11 cellular contexts compared by ENCODE assay signal in the genomic region with DNA sequence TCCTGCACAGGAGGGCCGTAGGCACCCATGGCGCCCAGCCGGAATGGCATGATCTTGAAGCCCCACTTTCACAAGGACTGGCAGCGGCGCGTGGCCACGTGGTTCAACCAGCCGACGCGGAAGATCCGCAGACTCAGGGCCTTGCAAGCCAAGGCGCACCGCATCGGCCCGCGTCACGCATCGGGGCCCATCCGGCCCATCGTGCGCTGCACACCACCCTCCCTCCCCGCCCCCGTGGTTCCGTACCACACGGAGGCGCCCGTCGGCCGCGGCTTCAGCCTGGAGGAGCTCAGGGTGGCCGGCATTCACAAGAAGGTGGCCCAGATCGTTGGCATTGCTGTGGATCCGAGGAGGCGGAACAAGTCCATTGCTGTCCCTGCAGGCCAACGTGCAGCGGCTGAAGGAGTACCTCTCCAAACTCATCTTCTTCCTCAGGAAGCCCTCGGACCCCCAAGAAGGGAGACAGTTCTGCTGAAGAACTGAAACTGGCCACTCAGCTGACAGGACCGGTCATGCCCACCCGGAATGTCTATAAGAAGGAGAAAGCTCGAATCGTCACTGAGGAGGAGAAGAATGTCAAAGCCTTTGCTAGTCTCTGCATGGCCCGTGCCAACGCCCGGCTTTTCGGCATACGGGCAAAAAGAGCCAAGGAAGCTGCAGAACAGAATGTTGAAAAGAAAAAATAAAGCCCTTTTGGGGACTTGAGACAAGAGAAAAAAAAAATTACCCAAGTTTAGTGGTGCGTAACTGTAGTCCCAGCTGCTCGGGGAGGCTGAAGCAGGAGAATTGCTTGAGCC. TPM values are rescaled to one million over a fixed set of nuclear protein-coding genes. Genes with fewer than 3 reads are reported as not detected.
DNase-seq lines count a peak whose midpoint lies in the region; ATAC-seq, FAIRE-seq and TF ChIP-seq lines count a peak whose summit lies in the region.
"Had no signal": no experiment of that assay in that cellular context is flagged by ENCODE, and none has a peak within 500 bp of the region (broad histone marks: within the 10 kb centered on the region; RNA-seq: fewer than 3 reads in every experiment).

No MANE protein-coding gene starts in this region.

- no peak overlapping the region for H3K9ac ChIP-seq in liver (ENCODE audit: low read depth in 1 of 2, low read length in 2 of 2)

- WGBS in liver = 34% methylated on average over 48 of the region's 48 CpGs

- FAIRE-seq in urothelium cell line (lab: Jason Lieb, UNC) = peak; percentile 44

- H3K27ac Mint-ChIP-seq in MCF 10A (ENCODE audit: low read depth, unreplicated experiment) = no peak overlapping the region
- H3K27ac Mint-ChIP-seq: HFFc6, progenitor cell of endocrine pancreas had no signal

- no peak for TF ChIP-seq POLR2A in breast epithelium (IDR thresholded peaks at IDR 0.05)

- TF ChIP-seq RAD21 in liver (IDR thresholded peaks at IDR 0.05) = peak; percentile 24 to 38

- no peaks in the 10 kb centered on the region for H3K9me3 Mint-ChIP-seq in MCF 10A (ENCODE audit: unreplicated experiment)

- no peak overlapping the region for H3K4me3 Mint-ChIP-seq in MCF 10A (ENCODE audit: unreplicated experiment)
- H3K4me3 Mint-ChIP-seq: HFFc6 had no signal

- H3K27ac ChIP-seq in breast epithelium (no peak overlapping the region), brain microvascular endothelial cell (no peak overlapping the region), liver (ENCODE audit: low read depth in 1 of 2, low read length in 2 of 2) (no peak overlapping the region), ascending aorta (no peak overlapping the region)

- no peaks in the 10 kb centered on the region for H3K36me3 Mint-ChIP-seq in MCF 10A (ENCODE audit: insufficient read depth, unreplicated experiment)

- no peaks in the 10 kb centered on the region for H3K4me1 Mint-ChIP-seq in MCF 10A (ENCODE audit: insufficient read depth, unreplicated experiment)

- intact Hi-C loops in breast epithelium (cut with DNase I; ENCODE audit: low total_unique reads) (no loop called here), MCF 10A (cut with micrococcal nuclease) (no loop called here), ascending aorta (cut with DNase I) (no loop called here)

- peaks cover 47% of the 10 kb centered on the region for H3K27me3 Mint-ChIP-seq in MCF 10A (ENCODE audit: insufficient read depth, unreplicated experiment)

- H3K27me3 ChIP-seq in breast epithelium (peaks cover 0 to 17% of the 10 kb centered on the region in 2 donors), brain microvascular endothelial cell (replicated peaks) (peaks cover 14% of the 10 kb centered on the region), liver (ENCODE audit: control insufficient read depth in 4 of 4, insufficient read depth in 4 of 4, low read length in 3 of 4) (peaks cover 0 to 8% (median 3%) of the 10 kb centered on the region in 4 donors), ascending aorta (no peaks in the 10 kb centered on the region)

- POLR2A ChIA-PET in MCF 10A (lab: Yijun Ruan, JAX) = no interaction called here

- H3K36me3 ChIP-seq in breast epithelium (no peaks in the 10 kb centered on the region), brain microvascular endothelial cell (replicated peaks) (no peaks in the 10 kb centered on the region), liver (ENCODE audit: control insufficient read depth in 4 of 4, insufficient read depth in 3 of 4, low read depth in 1 of 4, low read length in 3 of 4) (no peaks in the 10 kb centered on the region), ascending aorta (no peaks in the 10 kb centered on the region)

- in situ Hi-C loops in brain microvascular endothelial cell (cut with HindIII; ENCODE audit: low pct_ligation_motif_present, low sequenced_read_pairs) = no loop called here

- TF ChIP-seq CTCF in breast epithelium (IDR thresholded peaks at IDR 0.05) (no peak), MCF 10A (IDR thresholded peaks at IDR 0.05; ENCODE audit: unreplicated experiment) (no peak), brain microvascular endothelial cell (IDR thresholded peaks at IDR 0.05; ENCODE audit: low read depth, low read length, missing control alignments) (peak; percentile 13), liver (IDR thresholded peaks at IDR 0.05; ENCODE audit: low read depth, low read length, missing input control) (no peak), ascending aorta (IDR thresholded peaks at IDR 0.05) (peak in 1 of 3 experiments; percentile 28)

- no TSS peak for BruUV-seq in MCF 10A (replicated peaks; lab: Mats Ljungman, UMichigan)

- H3K9me3 ChIP-seq in breast epithelium (no peaks in the 10 kb centered on the region), liver (ENCODE audit: control insufficient read depth in 4 of 4, low read length in 3 of 4) (peaks cover 0 to 3% (median 0%) of the 10 kb centered on the region in 4 donors), ascending aorta (no peaks in the 10 kb centered on the region)

- no peaks in the 10 kb centered on the region for H3K4me1 ChIP-seq in breast epithelium
- H3K4me1 ChIP-seq in liver (ENCODE audit: control insufficient read depth in 4 of 4, insufficient read depth in 4 of 4, low read length in 3 of 4) = peaks cover 0 to 2% (median under 1%) of the 10 kb centered on the region in 4 donors
- H3K4me1 ChIP-seq in ascending aorta = no peaks in the 10 kb centered on the region

- peak overlapping the region in 2 of 3 donors; percentile 32 to 52 for H3K4me3 ChIP-seq in breast epithelium
- H3K4me3 ChIP-seq in brain microvascular endothelial cell (ENCODE audit: low read depth, low read length) = no peak overlapping the region
- no peak overlapping the region for H3K4me3 ChIP-seq in liver (ENCODE audit: low read depth in 1 of 3, low read length in 3 of 3)
- H3K4me3 ChIP-seq in ascending aorta = peak overlapping the region in 1 of 2 donors; percentile 38

- CTCF ChIA-PET in MCF 10A (lab: Yijun Ruan, JAX) = interaction anchor here (0.6 to 1.0 kb wide), 4 partner anchors 30 to 365 kb away, joined by 3 to 4 read pairs (median 3); no protein-coding TSS in a partner anchor

- DNase-seq in breast epithelium (ENCODE audit: low spot score in 2 of 2) (no peak), MCF 10A (ENCODE audit: unreplicated experiment) (no peak), brain microvascular endothelial cell (no peak), urothelium cell line (ENCODE audit: low spot score) (no peak), ascending aorta (ENCODE audit: low spot score in 2 of 2) (no peak), ureter (ENCODE audit: low spot score) (no peak)
- DNase-seq: activated effector memory CD4-positive, alpha-beta T cell treated with Interleukin-2 at 50 U/mL for 16 hours; HFFc6 had no signal

- ATAC-seq in HG03439 (IDR thresholded peaks at IDR 0.05; ENCODE audit: unreplicated experiment) = no peak

TF ChIP-seq in liver, 16 proteins besides CTCF, POLR2A, EP300 and RAD21 (continues in another document):
- TF ChIP-seq EGR1 (IDR thresholded peaks at IDR 0.05; ENCODE audit: low read depth in 2 of 2) (no peak), HNF4G (IDR thresholded peaks at IDR 0.05) (no peak), FOXA1 (IDR thresholded peaks at IDR 0.05) (no peak), HNF4A (conservative IDR thresholded peaks at IDR 0.05) (no peak), YY1 (IDR thresholded peaks at IDR 0.05) (no peak), JUND (IDR thresholded peaks at IDR 0.05) (no peak), GABPA (IDR thresholded peaks at IDR 0.05 in 1 of 2, conservative IDR thresholded peaks at IDR 0.05 in 1 of 2) (no peak)
- TF ChIP-seq, protein P1, sequence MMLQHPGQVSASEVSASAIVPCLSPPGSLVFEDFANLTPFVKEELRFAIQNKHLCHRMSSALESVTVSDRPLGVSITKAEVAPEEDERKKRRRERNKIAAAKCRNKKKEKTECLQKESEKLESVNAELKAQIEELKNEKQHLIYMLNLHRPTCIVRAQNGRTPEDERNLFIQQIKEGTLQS (IDR thresholded peaks at IDR 0.05) = no peak
- TF ChIP-seq, protein P2, sequence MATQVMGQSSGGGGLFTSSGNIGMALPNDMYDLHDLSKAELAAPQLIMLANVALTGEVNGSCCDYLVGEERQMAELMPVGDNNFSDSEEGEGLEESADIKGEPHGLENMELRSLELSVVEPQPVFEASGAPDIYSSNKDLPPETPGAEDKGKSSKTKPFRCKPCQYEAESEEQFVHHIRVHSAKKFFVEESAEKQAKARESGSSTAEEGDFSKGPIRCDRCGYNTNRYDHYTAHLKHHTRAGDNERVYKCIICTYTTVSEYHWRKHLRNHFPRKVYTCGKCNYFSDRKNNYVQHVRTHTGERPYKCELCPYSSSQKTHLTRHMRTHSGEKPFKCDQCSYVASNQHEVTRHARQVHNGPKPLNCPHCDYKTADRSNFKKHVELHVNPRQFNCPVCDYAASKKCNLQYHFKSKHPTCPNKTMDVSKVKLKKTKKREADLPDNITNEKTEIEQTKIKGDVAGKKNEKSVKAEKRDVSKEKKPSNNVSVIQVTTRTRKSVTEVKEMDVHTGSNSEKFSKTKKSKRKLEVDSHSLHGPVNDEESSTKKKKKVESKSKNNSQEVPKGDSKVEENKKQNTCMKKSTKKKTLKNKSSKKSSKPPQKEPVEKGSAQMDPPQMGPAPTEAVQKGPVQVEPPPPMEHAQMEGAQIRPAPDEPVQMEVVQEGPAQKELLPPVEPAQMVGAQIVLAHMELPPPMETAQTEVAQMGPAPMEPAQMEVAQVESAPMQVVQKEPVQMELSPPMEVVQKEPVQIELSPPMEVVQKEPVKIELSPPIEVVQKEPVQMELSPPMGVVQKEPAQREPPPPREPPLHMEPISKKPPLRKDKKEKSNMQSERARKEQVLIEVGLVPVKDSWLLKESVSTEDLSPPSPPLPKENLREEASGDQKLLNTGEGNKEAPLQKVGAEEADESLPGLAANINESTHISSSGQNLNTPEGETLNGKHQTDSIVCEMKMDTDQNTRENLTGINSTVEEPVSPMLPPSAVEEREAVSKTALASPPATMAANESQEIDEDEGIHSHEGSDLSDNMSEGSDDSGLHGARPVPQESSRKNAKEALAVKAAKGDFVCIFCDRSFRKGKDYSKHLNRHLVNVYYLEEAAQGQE (IDR thresholded peaks at IDR 0.05) = no peak

RNA-seq across cellular contexts. Expression of a gene that starts 9.9 kb away (rescaled TPM):
- total RNA-seq in breast epithelium (10 to 100 TPM; 30.1 to 59.7 (median 36.1) TPM), MCF 10A (2022) (26.0 and 31.2 TPM in 2 replicates), liver (10 to 100 TPM; 10.3 to 10.4 TPM), ascending aorta (70.4 TPM), ureter (30.0 TPM)
- 1 to 10 TPM; 3.2 to 7.0 TPM for polyA plus RNA-seq in liver

RNA-seq across cellular contexts. Expression of a gene that starts 18.4 kb away (rescaled TPM):
- 10 to 100 TPM; 11.7 to 21.6 (median 17.0) TPM for total RNA-seq in breast epithelium
- 1.5 and 2.3 TPM in 2 replicates for total RNA-seq in MCF 10A (2022)
- total RNA-seq in liver = 1 to 10 TPM; 2.2 to 6.4 TPM
- 1 to 10 TPM; 5.7 to 9.4 TPM for polyA plus RNA-seq in liver
- total RNA-seq in ascending aorta = 34.7 TPM
- 29.0 TPM for total RNA-seq in ureter

Comparison
In these comparisons a context has a peak if more than half of its experiments do, and no peak if none do; other contexts are left out.
1. H3K4me3 ChIP-seq: peak in breast epithelium (2 of 3); none in brain microvascular endothelial cell (single experiment) and liver (0 of 3).